In genomic region chr9:135802876-135803419, GRCh38 we compare ENCODE assay signal across 14 cellular contexts.
"Had no signal": no experiment of that assay in that cellular context is flagged by ENCODE, and none has a peak within 500 bp of the region (broad histone marks: within the 10 kb centered on the region; RNA-seq: fewer than 3 reads in every experiment).

No MANE protein-coding gene starts in this region.

- H3K27ac ChIP-seq: breast epithelium, heart right ventricle, neutrophil, skin epidermis, suprapubic skin had no signal

- H3K36me3 ChIP-seq: breast epithelium, heart right ventricle, neutrophil, suprapubic skin had no signal

- H3K9me3 ChIP-seq: breast epithelium, mucosa of descending colon, neutrophil, suprapubic skin had no signal

- H3K27me3 ChIP-seq: breast epithelium, heart right ventricle, suprapubic skin had no signal

- H3K4me3 ChIP-seq: breast epithelium, heart right ventricle, mucosa of descending colon, skin epidermis, suprapubic skin had no signal

- DNase-seq: activated naive CD4-positive, alpha-beta T cell; aorta; left colon; naive thymus-derived CD4-positive, alpha-beta T cell; stimulated activated CD4-positive, alpha-beta T cell treated with anti-CD3 and anti-CD28 coated beads, Interleukin-4, amount 100 ng/mL, for 4 hours; stimulated activated CD8-positive, alpha-beta memory T cell treated with anti-CD3 and anti-CD28 coated beads, Interleukin-4, amount 100 ng/mL, for 48 hours; trophoblast cell had no signal

- ATAC-seq: activated CD4-positive, CD25-positive, alpha-beta regulatory T cell treated with anti-CD3 and anti-CD28 coated beads, Interleukin-2, amount 50 U/mL, for 24 hours; heart right ventricle; left colon; mucosa of descending colon; naive thymus-derived CD4-positive, alpha-beta T cell had no signal

- H3K4me1 ChIP-seq: breast epithelium had no signal
